17 cellular contexts compared by ENCODE assay signal in genomic region chr3:118228151-118228550, GRCh38.
A peak's percentile ranks its signal among the peaks of the same experiment; 100 is the strongest.
DNase-seq lines count a peak whose midpoint lies in the region; ATAC-seq and TF ChIP-seq lines count a peak whose summit lies in the region.
"Had no signal": no experiment of that assay in that cellular context is flagged by ENCODE, and none has a peak within 500 bp of the region (broad histone marks: within the 10 kb centered on the region; RNA-seq: fewer than 3 reads in every experiment).

No MANE protein-coding gene starts in this region.

- H2AFZ ChIP-seq in mammary epithelial cell (ENCODE audit: low read depth, low read length): no peak overlapping the region

- H3K4me3 ChIP-seq in mammary epithelial cell (replicated peaks in 1 of 3; ENCODE audit: insufficient read depth in 1 of 3, low read depth in 2 of 3, low read length in 3 of 3) (no peak overlapping the region), breast epithelium (no peak overlapping the region), epithelial cell of esophagus (ENCODE audit: low read length) (no peak overlapping the region)
- H3K4me3 ChIP-seq: BLaER1 had no signal

- ATAC-seq in foreskin keratinocyte: peak; percentile 19
- ATAC-seq: CD8-positive, alpha-beta T cell had no signal

- no peak overlapping the region for H3K4me2 ChIP-seq in mammary epithelial cell (ENCODE audit: insufficient read depth, low read depth, low read length)
- H3K4me2 ChIP-seq: BLaER1 had no signal

- TF ChIP-seq POLR2A in breast epithelium (IDR thresholded peaks at IDR 0.05): no peak

- CTCF ChIA-PET in mammary epithelial cell (lab: Charles Lee; ENCODE audit: low non-redundant PET): interaction anchor here (0.6 kb wide), 1 partner anchor 590 kb away, joined by 3 read pairs; no protein-coding TSS in a partner anchor

- H3K9me3 ChIP-seq in mammary epithelial cell (replicated peaks; ENCODE audit: insufficient read depth, low read length) (no peaks in the 10 kb centered on the region), breast epithelium (no peaks in the 10 kb centered on the region)
- H3K9me3 ChIP-seq: BLaER1, Caco-2 had no signal

- intact Hi-C loops in mammary epithelial cell (cut with micrococcal nuclease) (no loop called here), breast epithelium (cut with DNase I; ENCODE audit: low total_unique reads) (no loop called here)

- in situ Hi-C loops in mammary epithelial cell (cut with MboI; ENCODE audit: low sequenced_read_pairs in 2 of 2): no loop called here

- dilution Hi-C loops in mammary epithelial cell (cut with HindIII; ENCODE audit: low sequenced_read_pairs): no loop called here

- no peak overlapping the region for H3K9ac ChIP-seq in mammary epithelial cell (ENCODE audit: insufficient read depth, low read length)
- H3K9ac ChIP-seq: BLaER1 had no signal

- H3K27ac ChIP-seq in mammary epithelial cell (ENCODE audit: insufficient read depth, low read depth, low read length) (no peak overlapping the region), breast epithelium (no peak overlapping the region), foreskin keratinocyte (no peak overlapping the region)
- H3K27ac ChIP-seq: 22Rv1, BLaER1, C4-2B had no signal

- 60% methylated on average over 1 of the region's 1 CpG for WGBS in mammary epithelial cell (ENCODE audit: low coverage, missing lambda C conversion rate)

- no peaks in the 10 kb centered on the region for H3K79me2 ChIP-seq in mammary epithelial cell (ENCODE audit: insufficient read depth, low read length)

- H3K4me1 ChIP-seq in mammary epithelial cell (ENCODE audit: insufficient read depth, low read length) (no peaks in the 10 kb centered on the region), breast epithelium (no peaks in the 10 kb centered on the region), foreskin keratinocyte (no peaks in the 10 kb centered on the region)
- H3K4me1 ChIP-seq: BLaER1, Caco-2 had no signal

- no peaks in the 10 kb centered on the region for H3K27me3 ChIP-seq in mammary epithelial cell (ENCODE audit: insufficient read depth, low read length)
- H3K27me3 ChIP-seq in breast epithelium: no peaks in the 10 kb centered on the region
- no peaks in the 10 kb centered on the region for H3K27me3 ChIP-seq in foreskin keratinocyte
- H3K27me3 ChIP-seq: BLaER1 had no signal

- no peak for TF ChIP-seq CTCF in mammary epithelial cell (conservative IDR thresholded peaks at IDR 0.05 in 1 of 2, IDR thresholded peaks at IDR 0.05 in 1 of 2; ENCODE audit: extremely low read depth in 1 of 2, insufficient read depth in 1 of 2, low read depth in 1 of 2, low read length in 2 of 2)
- TF ChIP-seq CTCF in breast epithelium (IDR thresholded peaks at IDR 0.05): no peak
- TF ChIP-seq CTCF in epithelial cell of esophagus (IDR thresholded peaks at IDR 0.05; ENCODE audit: insufficient read depth, low read depth, low read length, missing control alignments): no peak
- TF ChIP-seq CTCF in foreskin keratinocyte (conservative IDR thresholded peaks at IDR 0.05): no peak

- BruUV-seq in mammary epithelial cell (replicated peaks; lab: Mats Ljungman, UMichigan): no TSS peak

- H4K20me1 ChIP-seq in mammary epithelial cell (ENCODE audit: insufficient read depth, low read length): no peaks in the 10 kb centered on the region
- H4K20me1 ChIP-seq: BLaER1 had no signal

- DNase-seq in mammary epithelial cell (peak; percentile 57), breast epithelium (ENCODE audit: low spot score in 2 of 2) (no peak), epithelial cell of esophagus (ENCODE audit: low read depth) (peak; percentile 77), foreskin keratinocyte (peak; percentile 18 to 71), pons (ENCODE audit: low spot score) (no peak), KG1 (lab: John Stamatoyannopoulos, UW) (no peak)
- DNase-seq: Caco-2; CD4-positive, CD25-positive, alpha-beta regulatory T cell; CD8-positive, alpha-beta T cell; DMS153; DND-41; GOT3; H7; HCEC 1CT had no signal

- no peaks in the 10 kb centered on the region for H3K36me3 ChIP-seq in mammary epithelial cell (ENCODE audit: insufficient read depth, low read length)
- no peaks in the 10 kb centered on the region for H3K36me3 ChIP-seq in breast epithelium
- H3K36me3 ChIP-seq: BLaER1 had no signal

Comparison
In these comparisons a context has a peak if more than half of its experiments do, and no peak if none do; other contexts are left out.
1. DNase-seq: peak in mammary epithelial cell (single experiment), epithelial cell of esophagus (single experiment) and foreskin keratinocyte (2 of 2); none in breast epithelium (0 of 2), pons (single experiment) and KG1 (single experiment).